ENCODE assay signal across 29 cellular contexts in the genomic region with DNA sequence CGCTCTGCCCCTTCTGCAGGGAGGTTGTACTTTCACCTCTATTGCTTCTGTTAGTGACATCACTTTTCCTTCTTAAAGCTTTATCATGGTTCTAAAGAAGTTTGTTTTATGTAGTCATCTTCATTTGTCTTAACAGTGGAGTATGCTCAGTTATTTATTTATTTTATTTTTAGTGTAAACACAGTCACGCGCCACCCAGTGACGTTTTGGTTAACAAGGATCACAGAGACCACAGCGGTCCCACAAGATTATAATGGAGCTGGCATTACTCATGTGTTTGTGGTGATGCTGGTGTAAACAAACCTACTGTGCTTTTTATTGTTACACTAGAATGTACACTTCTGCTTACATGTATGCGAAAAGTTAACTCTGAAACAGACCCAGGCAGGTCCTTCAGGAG.
"Had no signal": no experiment of that assay in that cellular context is flagged by ENCODE, and none has a peak within 500 bp of the region (broad histone marks: within the 10 kb centered on the region; RNA-seq: fewer than 3 reads in every experiment).

No MANE protein-coding gene starts in this region.

- H3K4me1 ChIP-seq: ascending aorta, body of pancreas, breast epithelium, Peyer's patch had no signal

- H3K4me3 ChIP-seq: ascending aorta, body of pancreas, breast epithelium, Peyer's patch had no signal

- DNase-seq: activated CD4-positive, alpha-beta T cell treated with anti-CD3 and anti-CD28 coated beads for 1 hour; activated CD4-positive, alpha-beta T cell treated with anti-CD3 and anti-CD28 coated beads, Interleukin-2, amount 10 ng/mL, durations not matched to agents 24 days and 14 days; activated CD4-positive, alpha-beta T cell treated with anti-CD3 and anti-CD28 coated beads, Interleukin-2, amount 50 U/mL, for 4 hours; activated CD4-positive, CD25-positive, alpha-beta regulatory T cell; activated CD8-positive, alpha-beta T cell treated with anti-CD3 and anti-CD28 coated beads, Interleukin-2, amount 10 ng/mL, durations not matched to agents 7 days and 5 days; activated gamma-delta T cell; activated naive CD4-positive, alpha-beta T cell treated with Interleukin-2 at 50 U/mL for 16 hours; activated naive CD8-positive, alpha-beta T cell treated with anti-CD3 and anti-CD28 coated beads, Interleukin-2, amount 10 ng/mL, durations not matched to agents 7 days and 5 days; activated T-cell treated with anti-CD3 and anti-CD28 coated beads, Interleukin-2, amount 50 U/mL, for 24 hours; amygdala; body of pancreas; NCI-H1092 treated with DMSO at 0.1 percent for 48 hours; NCI-H1417; NCI-H146; NCI-H187; NCI-H2029 treated with DMSO at 0.1 percent for 48 hours; NCI-H2107; NCI-H2171; NCI-H446 treated with DMSO at 0.1 percent for 48 hours; NCI-H524; Peyer's patch; RPMI8226; SHP77 treated with DMSO at 0.1 percent for 48 hours; T-helper 1 cell; T-helper 2 cell; T-helper 9 cell; WERI-Rb-1 had no signal

- H3K9me3 ChIP-seq: ascending aorta, body of pancreas, Peyer's patch had no signal

- H3K36me3 ChIP-seq: ascending aorta, breast epithelium, Peyer's patch, WERI-Rb-1 had no signal

- H3K27ac ChIP-seq: ascending aorta, body of pancreas, breast epithelium, Peyer's patch, WERI-Rb-1 had no signal

- H3K27me3 ChIP-seq: ascending aorta, body of pancreas, breast epithelium, Peyer's patch had no signal
